15 cellular contexts compared by ENCODE assay signal in genomic region chr5:154166901-154167791, GRCh38. TPM values are rescaled to one million over a fixed set of nuclear protein-coding genes. Genes with fewer than 3 reads are reported as not detected.
DNase-seq lines count a peak whose midpoint lies in the region; ATAC-seq and TF ChIP-seq lines count a peak whose summit lies in the region.
"Had no signal": no experiment of that assay in that cellular context is flagged by ENCODE, and none has a peak within 500 bp of the region (broad histone marks: within the 10 kb centered on the region; RNA-seq: fewer than 3 reads in every experiment).

No MANE protein-coding gene starts in this region.

- CTCF ChIA-PET in RWPE1 (lab: Yijun Ruan, JAX): interaction anchor here (0.6 kb wide), 1 partner anchor 1008 kb away, joined by 3 read pairs; no protein-coding TSS in a partner anchor

- no peak overlapping the region for H3K27ac ChIP-seq in Karpas-422 (ENCODE audit: low read length)
- no peak overlapping the region for H3K27ac ChIP-seq in RWPE2 (ENCODE audit: poor library complexity, severe bottlenecking)
- H3K27ac ChIP-seq in mesendoderm (ENCODE audit: low read depth, low read length): peak overlapping the region; percentile 77
- H3K27ac ChIP-seq in RWPE1: no peak overlapping the region
- H3K27ac ChIP-seq: VCaP had no signal

- H2BK5ac ChIP-seq in mesendoderm (ENCODE audit: low read length): peak overlapping the region; percentile 29

- no peak overlapping the region for H2AFZ ChIP-seq in Karpas-422 (ENCODE audit: low read length)

- H3K4me3 ChIP-seq in Karpas-422 (ENCODE audit: low read length): no peak overlapping the region
- no peak overlapping the region for H3K4me3 ChIP-seq in RWPE2 (ENCODE audit: severe bottlenecking)
- H3K4me3 ChIP-seq in mesendoderm (ENCODE audit: low read length): no peak overlapping the region

- H2AK5ac ChIP-seq in mesendoderm (ENCODE audit: low read length): no peak overlapping the region

- H3K4me1 ChIP-seq in Karpas-422 (ENCODE audit: low read length) (no peaks in the 10 kb centered on the region), RWPE2 (ENCODE audit: insufficient read depth, poor library complexity, severe bottlenecking) (no peaks in the 10 kb centered on the region), mesendoderm (ENCODE audit: control insufficient read depth, low read depth, low read length) (peaks cover 10% of the 10 kb centered on the region)

- H3K23ac ChIP-seq in mesendoderm (ENCODE audit: low read length): no peak overlapping the region

- H3K79me1 ChIP-seq in mesendoderm (ENCODE audit: low read length): no peaks in the 10 kb centered on the region

- H3K9ac ChIP-seq in Karpas-422 (ENCODE audit: low read length) (no peak overlapping the region), mesendoderm (ENCODE audit: low read length) (no peak overlapping the region)

- no peaks in the 10 kb centered on the region for H3K36me3 ChIP-seq in Karpas-422 (ENCODE audit: insufficient read depth, low read length)
- H3K36me3 ChIP-seq in RWPE2 (ENCODE audit: low read depth): no peaks in the 10 kb centered on the region
- H3K36me3 ChIP-seq in mesendoderm (ENCODE audit: control insufficient read depth, insufficient read depth, low read length): no peaks in the 10 kb centered on the region

- peak overlapping the region; percentile 38 for H3K56ac ChIP-seq in mesendoderm (ENCODE audit: low read length)

- no peak overlapping the region for H4K5ac ChIP-seq in mesendoderm (ENCODE audit: low read length)

- no peaks in the 10 kb centered on the region for H4K20me1 ChIP-seq in Karpas-422 (ENCODE audit: insufficient read depth, low read depth, low read length)

- peak; percentile 20 for DNase-seq in Karpas-422
- peak; percentile 13 to 40 for DNase-seq in NCI-H2081 (lab: John Stamatoyannopoulos, UW)
- no peak for DNase-seq in RWPE2 (ENCODE audit: low spot score)
- peak; percentile 67 for DNase-seq in mesendoderm
- no peak for DNase-seq in NCI-H524 (lab: John Stamatoyannopoulos, UW)
- DNase-seq in stimulated activated CD4-positive, alpha-beta T cell treated with anti-CD3 and anti-CD28 coated beads, Interleukin-2, amount 100 ng/mL, for 24 hours: no peak
- no peak for DNase-seq in RWPE1 (ENCODE audit: low spot score)
- DNase-seq: activated CD4-positive, alpha-beta memory T cell treated with anti-CD3 and anti-CD28 coated beads for 36 hours; activated naive CD4-positive, alpha-beta T cell treated with anti-CD3 and anti-CD28 coated beads, Interleukin-2, amount 50 U/mL, for 16 hours; activated T-cell treated with anti-CD3 and anti-CD28 coated beads, Interleukin-2, amount 50 U/mL, for 1 hour; GDM1; NCI-H2171; SHP77; T-helper 17 cell had no signal

- POLR2A ChIA-PET in RWPE1 (lab: Yijun Ruan, JAX; ENCODE audit: low non-redundant PET): no interaction called here

- H2BK120ac ChIP-seq in mesendoderm (ENCODE audit: low read depth, low read length): no peak overlapping the region

- H3K9me2 ChIP-seq in Karpas-422 (replicated peaks; ENCODE audit: insufficient read depth, low read length): no peaks in the 10 kb centered on the region

- no peak overlapping the region for H3K4ac ChIP-seq in mesendoderm (ENCODE audit: low read depth, low read length)

- no peaks in the 10 kb centered on the region for H3K79me2 ChIP-seq in Karpas-422 (ENCODE audit: low read length)
- no peaks in the 10 kb centered on the region for H3K79me2 ChIP-seq in mesendoderm (ENCODE audit: control insufficient read depth, insufficient read depth, low read length)

- WGBS in mesendoderm (ENCODE audit: extremely low coverage, insufficient coverage, low lambda C conversion rate): no CpG with 5 or more reads among the region's 2 CpGs

- no peak overlapping the region for H4K8ac ChIP-seq in mesendoderm (ENCODE audit: low read depth, low read length)

- no peak overlapping the region for H3K18ac ChIP-seq in mesendoderm (ENCODE audit: low read length)

- TF ChIP-seq CTCF in RWPE2 (IDR thresholded peaks at IDR 0.05; ENCODE audit: poor library complexity, severe bottlenecking) (no peak), RWPE1 (conservative IDR thresholded peaks at IDR 0.05; ENCODE audit: low read depth) (no peak)

- H3K27me3 ChIP-seq in Karpas-422 (ENCODE audit: low read length) (no peaks in the 10 kb centered on the region), RWPE2 (ENCODE audit: insufficient read depth, poor library complexity, severe bottlenecking) (no peaks in the 10 kb centered on the region), mesendoderm (ENCODE audit: insufficient read depth, low read length, poor library complexity) (no peaks in the 10 kb centered on the region)

- ATAC-seq in RWPE2 (ENCODE audit: low read depth): peak; percentile 37; the same call in 1 of the 3 replicates
- ATAC-seq: T-helper 17 cell had no signal

- no peak overlapping the region for H3K4me2 ChIP-seq in Karpas-422 (ENCODE audit: low read depth, low read length, poor library complexity, severe bottlenecking)
- H3K4me2 ChIP-seq in mesendoderm (ENCODE audit: low read length): no peak overlapping the region

- no peak overlapping the region for H2BK15ac ChIP-seq in mesendoderm (replicated peaks; ENCODE audit: low read depth)

- no peaks in the 10 kb centered on the region for H3K9me3 ChIP-seq in Karpas-422 (ENCODE audit: low read length)
- no peaks in the 10 kb centered on the region for H3K9me3 ChIP-seq in RWPE2 (ENCODE audit: severe bottlenecking)

RNA-seq across cellular contexts. Expression of gene GALNT10, which starts 23.4 kb away (rescaled TPM):
- 2.3 and 3.6 TPM in 2 replicates for total RNA-seq in Karpas-422 (2014; rRNA removed; shearing (Covaris generic); ENCODE audit: low replicate concordance)
- 23.1 TPM for polyA plus RNA-seq in mesendoderm (2013, experiment 1 of 2)
- 22.1 TPM for polyA plus RNA-seq in mesendoderm (2013, experiment 2 of 2)

Comparison
In these comparisons a context has a peak if more than half of its experiments do, and no peak if none do; other contexts are left out.
1. DNase-seq: peak in Karpas-422 (single experiment), NCI-H2081 (2 of 2) and mesendoderm (single experiment); none in RWPE2 (single experiment), NCI-H524 (0 of 2), stimulated activated CD4-positive, alpha-beta T cell treated with anti-CD3 and anti-CD28 coated beads, Interleukin-2, amount 100 ng/mL, for 24 hours (0 of 2) and RWPE1 (single experiment).